27 cellular contexts compared by ENCODE assay signal in the genomic region with DNA sequence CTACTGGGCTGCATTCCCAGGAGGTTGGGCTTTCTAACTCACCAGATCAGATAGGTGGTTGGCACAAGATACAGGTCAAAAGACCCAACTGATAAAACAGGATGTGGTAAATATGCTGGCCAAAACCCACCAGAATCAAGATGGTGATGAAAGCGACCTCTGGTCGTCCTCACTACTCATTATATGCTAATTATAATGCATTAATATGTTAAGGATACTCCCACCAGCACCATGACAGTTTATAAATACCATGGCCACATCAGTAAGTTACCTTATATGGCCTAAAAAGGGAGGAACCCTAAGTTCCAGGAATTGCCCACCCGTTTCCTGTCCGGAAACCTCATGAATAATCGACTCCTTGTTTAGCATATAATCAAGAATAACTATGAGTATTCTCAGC.
"Had no signal": no experiment of that assay in that cellular context is flagged by ENCODE, and none has a peak within 500 bp of the region (broad histone marks: within the 10 kb centered on the region; RNA-seq: fewer than 3 reads in every experiment).

No MANE protein-coding gene starts in this region.

- H3K36me3 ChIP-seq: adrenal gland, brain microvascular endothelial cell, right atrium auricular region, upper lobe of left lung had no signal

- H3K4me3 ChIP-seq: adrenal gland, mucosa of descending colon, right atrium auricular region, smooth muscle cell, upper lobe of left lung had no signal

- H3K4me2 ChIP-seq: smooth muscle cell had no signal

- H3K27me3 Mint-ChIP-seq: activated CD4-positive, alpha-beta T cell treated with anti-CD3 and anti-CD28 coated beads, Interleukin-2, amount 10 ng/mL, durations not matched to agents 7 days and 5 days; activated naive CD8-positive, alpha-beta T cell treated with anti-CD3 and anti-CD28 coated beads for 36 hours; natural killer cell treated with Interleukin-12 subunit alpha and Interleukin-12 subunit beta and Interleukin-15 and Interleukin-18, amount 100 ng/mL, for 72 hours; stimulated activated memory B cell treated with anti-CD40 and anti-IgM and Interleukin-4, amounts not matched to agents 10 μg/mL and 1 μg/mL and 100 μg/mL, for 72 hours; stimulated activated naive CD8-positive, alpha-beta T cell treated with anti-CD3 and anti-CD28 coated beads, Interleukin-15, amount 100 ng/mL, for 72 hours had no signal

- H3K9me3 ChIP-seq: adrenal gland had no signal

- H3K27ac Mint-ChIP-seq: activated CD4-positive, alpha-beta T cell treated with anti-CD3 and anti-CD28 coated beads, Interleukin-2, amount 10 ng/mL, durations not matched to agents 7 days and 5 days; activated naive CD4-positive, alpha-beta T cell treated with anti-CD3 and anti-CD28 coated beads for 36 hours; activated naive CD8-positive, alpha-beta T cell treated with anti-CD3 and anti-CD28 coated beads for 36 hours; natural killer cell treated with Interleukin-12 subunit alpha and Interleukin-12 subunit beta and Interleukin-15 and Interleukin-18, amount 100 ng/mL, for 72 hours; stimulated activated memory B cell treated with anti-CD40 and anti-IgM and Interleukin-4, amounts not matched to agents 10 μg/mL and 1 μg/mL and 100 μg/mL, for 72 hours; WTC11 had no signal

- H3K4me1 Mint-ChIP-seq: WTC11 had no signal

- H3K4me1 ChIP-seq: adrenal gland, right atrium auricular region, upper lobe of left lung had no signal

- ATAC-seq: left ventricle myocardium superior; mucosa of descending colon; natural killer cell treated with Interleukin-12 subunit alpha and Interleukin-12 subunit beta and Interleukin-15 and Interleukin-18, amount 100 ng/mL, for 72 hours; stimulated activated memory B cell treated with anti-CD40 and anti-IgM and Interleukin-4, amounts not matched to agents 10 μg/mL and 1 μg/mL and 100 μg/mL, for 72 hours; stimulated activated naive CD8-positive, alpha-beta T cell treated with anti-CD3 and anti-CD28 coated beads, Interleukin-15, amount 100 ng/mL, for 72 hours; WTC11 had no signal

- H3K27ac ChIP-seq: adrenal gland, brain microvascular endothelial cell, right atrium auricular region, upper lobe of left lung had no signal

- FAIRE-seq: endothelial cell of umbilical vein, frontal cortex, islet of Langerhans, TTC549 had no signal

- DNase-seq: activated CD4-positive, alpha-beta T cell treated with anti-CD3 and anti-CD28 coated beads for 1 hour; activated CD4-positive, alpha-beta T cell treated with anti-CD3 and anti-CD28 coated beads, Interleukin-2, amount 10 ng/mL, durations not matched to agents 7 days and 5 days; activated effector memory CD4-positive, alpha-beta T cell treated with anti-CD3 and anti-CD28 coated beads, Interleukin-2, amount 50 U/mL, for 16 hours; activated naive CD4-positive, alpha-beta T cell treated with anti-CD3 and anti-CD28 coated beads for 36 hours; activated naive CD8-positive, alpha-beta T cell treated with anti-CD3 and anti-CD28 coated beads for 36 hours; activated T-cell treated with anti-CD3 and anti-CD28 coated beads for 4 hours; adrenal gland; aorta; brain microvascular endothelial cell; caudate nucleus; left ventricle myocardium superior; mucosa of descending colon; stimulated activated CD4-positive, alpha-beta T cell treated with anti-CD3 and anti-CD28 coated beads, Interleukin-1b, Interleukin-23, amount 100 ng/mL, for 48 hours; stimulated activated CD4-positive, alpha-beta T cell treated with anti-CD3 and anti-CD28 coated beads, Interleukin-4, amount 100 ng/mL, for 4 hours; stimulated activated CD8-positive, alpha-beta memory T cell treated with anti-CD3 and anti-CD28 coated beads, Interleukin-4, amount 100 ng/mL, for 48 hours; stimulated activated naive CD8-positive, alpha-beta T cell treated with anti-CD3 and anti-CD28 coated beads, Interleukin-15, amount 100 ng/mL, for 72 hours; substantia nigra; upper lobe of left lung had no signal

- H3K27me3 ChIP-seq: adrenal gland, brain microvascular endothelial cell, right atrium auricular region, upper lobe of left lung had no signal

- H3K4me3 Mint-ChIP-seq: activated CD4-positive, alpha-beta T cell treated with anti-CD3 and anti-CD28 coated beads, Interleukin-2, amount 10 ng/mL, durations not matched to agents 7 days and 5 days; activated naive CD4-positive, alpha-beta T cell treated with anti-CD3 and anti-CD28 coated beads for 36 hours; activated naive CD8-positive, alpha-beta T cell treated with anti-CD3 and anti-CD28 coated beads for 36 hours; natural killer cell treated with Interleukin-12 subunit alpha and Interleukin-12 subunit beta and Interleukin-15 and Interleukin-18, amount 100 ng/mL, for 72 hours; stimulated activated memory B cell treated with anti-CD40 and anti-IgM and Interleukin-4, amounts not matched to agents 10 μg/mL and 1 μg/mL and 100 μg/mL, for 72 hours; stimulated activated naive CD8-positive, alpha-beta T cell treated with anti-CD3 and anti-CD28 coated beads, Interleukin-15, amount 100 ng/mL, for 72 hours; WTC11 had no signal
